Comparison of ENCODE assay signal across 11 cellular contexts in the genomic region with DNA sequence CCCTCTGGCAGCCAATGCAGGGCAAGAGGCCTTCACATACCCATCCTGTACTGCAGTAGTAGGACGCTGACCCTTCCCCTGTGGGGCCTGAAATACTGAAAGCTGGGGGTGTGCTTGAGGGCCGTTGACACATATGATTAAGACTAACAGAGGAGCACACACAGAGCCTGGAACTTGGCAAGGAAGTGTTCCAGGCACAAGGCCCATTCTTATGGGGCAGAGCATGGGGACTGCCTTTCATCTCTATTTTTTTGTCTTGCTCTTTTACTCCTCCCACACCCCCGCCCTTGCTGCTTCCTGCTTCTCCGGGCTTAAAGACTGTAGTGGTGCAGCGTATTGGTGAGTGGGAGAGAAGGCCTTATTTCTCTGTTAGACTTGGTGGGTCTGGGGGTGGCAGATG.
DNase-seq lines count a peak whose midpoint lies in the region; ATAC-seq and TF ChIP-seq lines count a peak whose summit lies in the region.
"Had no signal": no experiment of that assay in that cellular context is flagged by ENCODE, and none has a peak within 500 bp of the region (broad histone marks: within the 10 kb centered on the region; RNA-seq: fewer than 3 reads in every experiment).

No MANE protein-coding gene starts in this region.

- H3K4me1 ChIP-seq in left ventricle myocardium inferior: peaks cover 11% of the 10 kb centered on the region

- H3K4me3 Mint-ChIP-seq in T-helper 17 cell: peak overlapping the region; percentile 90

- H3K27me3 Mint-ChIP-seq in T-helper 17 cell: no peaks in the 10 kb centered on the region

- H3K4me3 ChIP-seq in left ventricle myocardium inferior: peak overlapping the region; percentile 5
- H3K4me3 ChIP-seq in H7 (ENCODE audit: insufficient read depth, low read depth, low read length): no peak overlapping the region

- H3K27me3 ChIP-seq in left ventricle myocardium inferior (ENCODE audit: low read depth) (no peaks in the 10 kb centered on the region), H7 (ENCODE audit: control insufficient read depth, insufficient read depth, low read length) (no peaks in the 10 kb centered on the region)

- H3K36me3 ChIP-seq in left ventricle myocardium inferior: no peaks in the 10 kb centered on the region
- H3K36me3 ChIP-seq in H7 (replicated peaks; ENCODE audit: control insufficient read depth, insufficient read depth, low read length): no peaks in the 10 kb centered on the region

- DNase-seq in T-helper 17 cell (no peak), activated T-helper 1 cell treated with Interleukin-2 at 50 U/mL for 16 hours (ENCODE audit: low read depth) (peak; percentile 10), left ventricle myocardium inferior (peak; percentile 19), ecto neural progenitor cell (ENCODE audit: low spot score) (no peak), H7 (no peak), NCI-H774 (lab: John Stamatoyannopoulos, UW) (no peak)
- DNase-seq in stimulated activated CD4-positive, alpha-beta T cell treated with anti-CD3 and anti-CD28 coated beads, TNF-alpha, amount 100 ng/mL, for 24 hours (ENCODE audit: low read depth in 3 of 3): peak in 2 of 3 experiments; percentile 12 to 36
- DNase-seq: amygdala, NCI-H526 treated with DMSO at 0.1 percent for 48 hours, nucleus accumbens had no signal

- no peaks in the 10 kb centered on the region for H3K36me3 Mint-ChIP-seq in T-helper 17 cell (ENCODE audit: low read depth)

- H3K4me1 Mint-ChIP-seq in T-helper 17 cell: peaks cover 23% of the 10 kb centered on the region

- ATAC-seq in T-helper 17 cell (peak; percentile 83), HG02623 (IDR thresholded peaks at IDR 0.05; ENCODE audit: unreplicated experiment) (no peak)

- H3K27ac Mint-ChIP-seq in T-helper 17 cell: peak overlapping the region; percentile 82

- intact Hi-C loops in left ventricle myocardium inferior (cut with micrococcal nuclease): no loop called here

- H3K9me3 ChIP-seq in T-helper 17 cell (ENCODE audit: control insufficient read depth, low read length, poor library complexity, severe bottlenecking) (no peaks in the 10 kb centered on the region), left ventricle myocardium inferior (replicated peaks) (no peaks in the 10 kb centered on the region)

- H3K27ac ChIP-seq in left ventricle myocardium inferior (replicated peaks): no peak overlapping the region

- no peak for TF ChIP-seq CTCF in left ventricle myocardium inferior (IDR thresholded peaks at IDR 0.05; ENCODE audit: borderline replicate concordance)

Comparison
In these comparisons a context has a peak if more than half of its experiments do, and no peak if none do; other contexts are left out.
1. DNase-seq: peak in activated T-helper 1 cell treated with Interleukin-2 at 50 U/mL for 16 hours (single experiment), left ventricle myocardium inferior (single experiment) and stimulated activated CD4-positive, alpha-beta T cell treated with anti-CD3 and anti-CD28 coated beads, TNF-alpha, amount 100 ng/mL, for 24 hours (2 of 3); none in T-helper 17 cell (0 of 3), ecto neural progenitor cell (single experiment), H7 (single experiment) and NCI-H774 (single experiment).